In the genomic region with DNA sequence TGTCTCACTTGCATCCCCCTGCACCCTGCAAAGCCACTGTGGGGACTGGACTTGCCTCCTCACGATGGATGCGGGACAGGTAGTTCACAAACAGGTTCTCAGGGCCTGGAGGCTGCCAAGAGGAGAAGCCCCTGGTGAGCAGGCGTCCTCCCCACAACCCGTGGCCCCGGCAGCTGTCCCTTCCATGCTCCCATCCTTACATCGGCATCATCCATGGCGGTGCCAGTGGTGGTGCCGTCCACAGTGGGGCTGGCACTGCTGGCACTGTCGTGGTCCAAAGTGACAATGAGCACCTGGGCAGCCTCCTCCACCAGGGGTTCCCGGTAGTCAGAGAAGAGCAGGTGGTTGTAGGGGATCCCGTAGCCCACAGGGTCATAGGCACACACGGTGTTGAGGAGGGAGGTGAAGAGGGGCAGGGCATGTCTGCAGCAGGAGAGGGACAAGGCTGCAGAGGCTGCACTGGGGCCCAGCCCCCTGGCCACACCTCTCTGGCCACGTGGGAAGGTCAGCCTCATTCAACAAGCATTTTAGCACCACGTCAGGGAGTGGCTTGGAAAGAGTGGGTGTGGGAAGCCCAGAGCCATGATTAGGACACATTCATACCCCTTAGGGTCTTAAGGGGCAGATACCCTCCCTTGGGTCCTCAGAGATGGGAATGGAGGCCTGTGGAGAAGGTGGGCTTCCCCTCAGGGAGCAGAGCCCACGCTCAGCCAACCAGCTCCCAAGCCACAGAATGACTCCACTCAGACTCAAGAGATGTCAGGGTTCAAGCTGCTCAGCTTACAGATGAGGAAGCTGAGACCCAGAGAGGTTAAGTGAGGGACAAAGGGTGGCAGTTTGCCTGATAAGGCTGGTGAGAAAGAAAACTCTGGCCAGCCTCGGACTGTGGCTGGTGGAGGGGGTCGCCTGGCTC, we compare ENCODE assay signal across 1 cellular context.
TF ChIP-seq lines count a peak whose summit lies in the region.

No MANE protein-coding gene starts in this region.

TF ChIP-seq in SK-N-SH treated with all-trans-retinoic acid at 6 μM for 48 hours, 23 proteins besides CTCF, POLR2A, EP300 and RAD21 (continued from another document):
- TF ChIP-seq, protein P1, sequence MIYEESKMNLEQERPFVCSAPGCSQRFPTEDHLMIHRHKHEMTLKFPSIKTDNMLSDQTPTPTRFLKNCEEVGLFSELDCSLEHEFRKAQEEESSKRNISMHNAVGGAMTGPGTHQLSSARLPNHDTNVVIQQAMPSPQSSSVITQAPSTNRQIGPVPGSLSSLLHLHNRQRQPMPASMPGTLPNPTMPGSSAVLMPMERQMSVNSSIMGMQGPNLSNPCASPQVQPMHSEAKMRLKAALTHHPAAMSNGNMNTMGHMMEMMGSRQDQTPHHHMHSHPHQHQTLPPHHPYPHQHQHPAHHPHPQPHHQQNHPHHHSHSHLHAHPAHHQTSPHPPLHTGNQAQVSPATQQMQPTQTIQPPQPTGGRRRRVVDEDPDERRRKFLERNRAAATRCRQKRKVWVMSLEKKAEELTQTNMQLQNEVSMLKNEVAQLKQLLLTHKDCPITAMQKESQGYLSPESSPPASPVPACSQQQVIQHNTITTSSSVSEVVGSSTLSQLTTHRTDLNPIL (CRISPR knock-in tag; IDR thresholded peaks at IDR 0.05; ENCODE audit: low read depth): no peak
- no peak for TF ChIP-seq ZNF70 (CRISPR knock-in tag; IDR thresholded peaks at IDR 0.05)
- TF ChIP-seq OSR1 (CRISPR knock-in tag; IDR thresholded peaks at IDR 0.05): no peak
- TF ChIP-seq ZFP3 (CRISPR knock-in tag; IDR thresholded peaks at IDR 0.05): no peak
- TF ChIP-seq CSDC2 (CRISPR knock-in tag; IDR thresholded peaks at IDR 0.05): no peak
- no peak for TF ChIP-seq ZNF565 (CRISPR knock-in tag; conservative IDR thresholded peaks at IDR 0.05; ENCODE audit: low read depth)
- no peak for TF ChIP-seq TCF4 (CRISPR knock-in tag; IDR thresholded peaks at IDR 0.05; ENCODE audit: borderline replicate concordance)
- no peak for TF ChIP-seq ESRRG (CRISPR knock-in tag; IDR thresholded peaks at IDR 0.05)
- TF ChIP-seq BACH2 (CRISPR knock-in tag; IDR thresholded peaks at IDR 0.05; ENCODE audit: borderline replicate concordance): no peak
- TF ChIP-seq ARNTL (CRISPR knock-in tag; IDR thresholded peaks at IDR 0.05; ENCODE audit: borderline replicate concordance, low read depth): no peak
- TF ChIP-seq ZFP30 (CRISPR knock-in tag; IDR thresholded peaks at IDR 0.05): no peak
- TF ChIP-seq ZC3H10 (CRISPR knock-in tag; IDR thresholded peaks at IDR 0.05): no peak
- TF ChIP-seq, protein P2, sequence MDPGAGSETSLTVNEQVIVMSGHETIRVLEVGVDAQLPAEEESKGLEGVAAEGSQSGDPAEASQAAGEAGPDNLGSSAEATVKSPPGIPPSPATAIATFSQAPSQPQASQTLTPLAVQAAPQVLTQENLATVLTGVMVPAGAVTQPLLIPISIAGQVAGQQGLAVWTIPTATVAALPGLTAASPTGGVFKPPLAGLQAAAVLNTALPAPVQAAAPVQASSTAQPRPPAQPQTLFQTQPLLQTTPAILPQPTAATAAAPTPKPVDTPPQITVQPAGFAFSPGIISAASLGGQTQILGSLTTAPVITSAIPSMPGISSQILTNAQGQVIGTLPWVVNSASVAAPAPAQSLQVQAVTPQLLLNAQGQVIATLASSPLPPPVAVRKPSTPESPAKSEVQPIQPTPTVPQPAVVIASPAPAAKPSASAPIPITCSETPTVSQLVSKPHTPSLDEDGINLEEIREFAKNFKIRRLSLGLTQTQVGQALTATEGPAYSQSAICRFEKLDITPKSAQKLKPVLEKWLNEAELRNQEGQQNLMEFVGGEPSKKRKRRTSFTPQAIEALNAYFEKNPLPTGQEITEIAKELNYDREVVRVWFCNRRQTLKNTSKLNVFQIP (CRISPR knock-in tag; IDR thresholded peaks at IDR 0.05; ENCODE audit: borderline replicate concordance, low read depth): no peak
- no peak for TF ChIP-seq PPARA (CRISPR knock-in tag; IDR thresholded peaks at IDR 0.05; ENCODE audit: borderline replicate concordance)
- TF ChIP-seq, protein P3, sequence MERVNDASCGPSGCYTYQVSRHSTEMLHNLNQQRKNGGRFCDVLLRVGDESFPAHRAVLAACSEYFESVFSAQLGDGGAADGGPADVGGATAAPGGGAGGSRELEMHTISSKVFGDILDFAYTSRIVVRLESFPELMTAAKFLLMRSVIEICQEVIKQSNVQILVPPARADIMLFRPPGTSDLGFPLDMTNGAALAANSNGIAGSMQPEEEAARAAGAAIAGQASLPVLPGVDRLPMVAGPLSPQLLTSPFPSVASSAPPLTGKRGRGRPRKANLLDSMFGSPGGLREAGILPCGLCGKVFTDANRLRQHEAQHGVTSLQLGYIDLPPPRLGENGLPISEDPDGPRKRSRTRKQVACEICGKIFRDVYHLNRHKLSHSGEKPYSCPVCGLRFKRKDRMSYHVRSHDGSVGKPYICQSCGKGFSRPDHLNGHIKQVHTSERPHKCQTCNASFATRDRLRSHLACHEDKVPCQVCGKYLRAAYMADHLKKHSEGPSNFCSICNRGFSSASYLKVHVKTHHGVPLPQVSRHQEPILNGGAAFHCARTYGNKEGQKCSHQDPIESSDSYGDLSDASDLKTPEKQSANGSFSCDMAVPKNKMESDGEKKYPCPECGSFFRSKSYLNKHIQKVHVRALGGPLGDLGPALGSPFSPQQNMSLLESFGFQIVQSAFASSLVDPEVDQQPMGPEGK (CRISPR knock-in tag; IDR thresholded peaks at IDR 0.05; ENCODE audit: borderline replicate concordance): no peak
